Comparison of ENCODE assay signal across 27 cellular contexts in the genomic region with DNA sequence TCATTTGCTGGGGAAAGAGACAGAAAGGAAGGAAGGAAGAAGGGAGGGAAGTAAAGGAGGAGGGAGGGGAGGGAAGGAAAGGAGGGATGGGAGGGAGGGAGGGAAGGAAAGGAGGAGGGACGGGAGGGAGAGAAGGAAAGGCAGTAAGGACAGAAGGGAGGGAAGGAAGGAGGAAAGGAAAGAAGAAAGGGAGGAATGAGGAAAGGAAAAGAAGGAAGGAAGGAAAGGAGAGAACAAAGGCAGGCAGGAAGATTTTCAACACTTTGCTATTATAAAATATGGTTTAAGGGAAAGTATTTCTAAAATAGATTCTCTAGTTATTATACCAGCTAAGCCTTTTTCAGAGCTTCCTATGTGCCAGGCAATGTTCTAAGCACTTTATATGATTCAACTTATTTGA.
"Had no signal": no experiment of that assay in that cellular context is flagged by ENCODE, and none has a peak within 500 bp of the region (broad histone marks: within the 10 kb centered on the region; RNA-seq: fewer than 3 reads in every experiment).

No MANE protein-coding gene starts in this region.

- H3K27ac ChIP-seq: neural progenitor cell, ovary, parathyroid adenoma, psoas muscle, skin epidermis, spleen, suprapubic skin, testis, tibial artery, transverse colon, upper lobe of right lung, uterus had no signal

- ATAC-seq: naive thymus-derived CD4-positive, alpha-beta T cell; natural killer cell; psoas muscle; right cardiac atrium; sciatic nerve; stimulated activated memory B cell treated with anti-CD40 and anti-IgM and Interleukin-4, amounts not matched to agents 10 μg/mL and 1 μg/mL and 100 μg/mL, for 72 hours; upper lobe of right lung had no signal

- H3K9me3 ChIP-seq: ovary, psoas muscle, suprapubic skin, testis, tibial artery, transverse colon, upper lobe of right lung, uterus had no signal

- H3K4me2 ChIP-seq: neural progenitor cell, smooth muscle cell had no signal

- DNase-seq: naive thymus-derived CD4-positive, alpha-beta T cell; natural killer cell; occipital lobe; ovary; posterior cingulate gyrus; psoas muscle; right cardiac atrium; spleen; stimulated activated CD4-positive, alpha-beta T cell treated with anti-CD3 and anti-CD28 coated beads, Interleukin-12 subunit alpha, Interleukin-12 subunit beta, amount 100 ng/mL, for 4 hours; stimulated activated CD4-positive, alpha-beta T cell treated with anti-CD3 and anti-CD28 coated beads, Interleukin-1b, Interleukin-23, amount 100 ng/mL, for 48 hours; stimulated activated CD4-positive, alpha-beta T cell treated with anti-CD3 and anti-CD28 coated beads, Interleukin-4, amount 100 ng/mL, for 1 hour; stimulated activated CD4-positive, alpha-beta T cell treated with anti-CD3 and anti-CD28 coated beads, Interleukin-4, amount 100 ng/mL, for 4 hours; stimulated activated CD8-positive, alpha-beta memory T cell treated with anti-CD3 and anti-CD28 coated beads, Interleukin-4, amount 100 ng/mL, for 48 hours; stimulated activated naive CD4-positive, alpha-beta T cell; substantia nigra; testis; tibial artery; transverse colon; upper lobe of right lung; uterus had no signal

- H3K4me1 ChIP-seq: neural progenitor cell, parathyroid adenoma, psoas muscle, spleen, suprapubic skin, testis, tibial artery, transverse colon, upper lobe of right lung, uterus had no signal

- H3K4me3 ChIP-seq: neural progenitor cell, ovary, psoas muscle, skin epidermis, smooth muscle cell, spleen, suprapubic skin, testis, tibial artery, transverse colon, upper lobe of right lung, uterus had no signal

- H2AFZ ChIP-seq: neural progenitor cell, parathyroid adenoma had no signal

- H3K79me2 ChIP-seq: parathyroid adenoma had no signal

- H3K9ac ChIP-seq: neural progenitor cell, parathyroid adenoma had no signal

- H3K36me3 ChIP-seq: neural progenitor cell, ovary, spleen, suprapubic skin, tibial artery, transverse colon, upper lobe of right lung, uterus had no signal

- H3K27me3 ChIP-seq: neural progenitor cell, ovary, spleen, suprapubic skin, testis, tibial artery, transverse colon, upper lobe of right lung, uterus had no signal
